ENCODE assay signal across 9 cellular contexts in genomic region chr7:45235905-45236304, GRCh38.
"Had no signal": no experiment of that assay in that cellular context is flagged by ENCODE, and none has a peak within 500 bp of the region (broad histone marks: within the 10 kb centered on the region; RNA-seq: fewer than 3 reads in every experiment).

No MANE protein-coding gene starts in this region.

- DNase-seq: GOT3, H7, H9, HCEC 1CT had no signal

- H3K4me1 ChIP-seq: HAP-1 had no signal

- H3K9ac ChIP-seq: GM23248 had no signal

- H3K27ac ChIP-seq: GM23248 had no signal

- H3K36me3 ChIP-seq: HAP-1 had no signal

- H3K4me3 ChIP-seq: GM23248, GM23338, HAP-1 had no signal

- H3K9me3 ChIP-seq: HAP-1 had no signal

- ATAC-seq: GM23338, HCT116 had no signal

- FAIRE-seq: H54 had no signal

- H2AFZ ChIP-seq: GM23248, GM23338 had no signal

- H3K4me2 ChIP-seq: GM23338 had no signal
